In genomic region chr7:29488203-29488970, GRCh38 we compare ENCODE assay signal across 16 cellular contexts.
A peak's percentile ranks its signal among the peaks of the same experiment; 100 is the strongest.
DNase-seq lines count a peak whose midpoint lies in the region; ATAC-seq and TF ChIP-seq lines count a peak whose summit lies in the region.
"Had no signal": no experiment of that assay in that cellular context is flagged by ENCODE, and none has a peak within 500 bp of the region (broad histone marks: within the 10 kb centered on the region; RNA-seq: fewer than 3 reads in every experiment).

No MANE protein-coding gene starts in this region.

- H3K9me2 ChIP-seq in Loucy (replicated peaks; ENCODE audit: low read depth, low read length) = no peaks in the 10 kb centered on the region

- H3K4me1 ChIP-seq in Loucy (ENCODE audit: insufficient read depth, low read length, poor library complexity, severe bottlenecking) = peaks cover 20% of the 10 kb centered on the region
- peaks cover 0 to 51% (median 40%) of the 10 kb centered on the region in 4 donors for H3K4me1 ChIP-seq in sigmoid colon
- H3K4me1 ChIP-seq: colonic mucosa had no signal

- H4K20me1 ChIP-seq in Loucy (ENCODE audit: insufficient read depth, low read length, poor library complexity, severe bottlenecking) = no peaks in the 10 kb centered on the region

- intact Hi-C loops in sigmoid colon (cut with DNase I) = no loop called here

- peak overlapping the region; percentile 51 for H3K4me2 ChIP-seq in Loucy (ENCODE audit: low read depth, low read length, poor library complexity, severe bottlenecking)

- no peak overlapping the region for H3K27ac Mint-ChIP-seq in activated naive CD4-positive, alpha-beta T cell treated with anti-CD3 and anti-CD28 coated beads, Interleukin-2, amount 50 U/mL, for 72 hours
- H3K27ac Mint-ChIP-seq: activated naive CD4-positive, alpha-beta T cell treated with anti-CD3 and anti-CD28 coated beads, Interleukin-2, amount 10 ng/mL, durations not matched to agents 7 days and 5 days; naive thymus-derived CD4-positive, alpha-beta T cell had no signal

- H3K27ac ChIP-seq in coronary artery (peak overlapping the region; percentile 56 to 83), sigmoid colon (peak overlapping the region; percentile 35 to 61 (median 40))
- H3K27ac ChIP-seq: colonic mucosa had no signal

- peak; percentile 50 for ATAC-seq in left lobe of liver
- no peak for ATAC-seq in HG02840 (IDR thresholded peaks at IDR 0.05; ENCODE audit: low FRiP score, unreplicated experiment)
- ATAC-seq in activated naive CD4-positive, alpha-beta T cell treated with anti-CD3 and anti-CD28 coated beads, Interleukin-2, amount 50 U/mL, for 72 hours = no peak
- ATAC-seq: naive thymus-derived CD4-positive, alpha-beta T cell had no signal

- H3K9me3 Mint-ChIP-seq in activated naive CD4-positive, alpha-beta T cell treated with anti-CD3 and anti-CD28 coated beads, Interleukin-2, amount 50 U/mL, for 72 hours = no peaks in the 10 kb centered on the region
- H3K9me3 Mint-ChIP-seq: activated naive CD4-positive, alpha-beta T cell treated with anti-CD3 and anti-CD28 coated beads, Interleukin-2, amount 10 ng/mL, durations not matched to agents 7 days and 5 days; H9; immature natural killer cell had no signal

- POLR2A ChIA-PET in HEK293T (lab: Yijun Ruan, JAX) = no interaction called here

- TF ChIP-seq CTCF in Loucy (conservative IDR thresholded peaks at IDR 0.05; ENCODE audit: low read length) (no peak), coronary artery (IDR thresholded peaks at IDR 0.05) (no peak), sigmoid colon (IDR thresholded peaks at IDR 0.05) (no peak)

- no peak overlapping the region for H3K9ac ChIP-seq in Loucy (ENCODE audit: low read depth, low read length, poor library complexity, severe bottlenecking)

- H3K79me2 ChIP-seq in Loucy (ENCODE audit: insufficient read depth, low read length) = no peaks in the 10 kb centered on the region

- H2AFZ ChIP-seq in Loucy (ENCODE audit: low read length) = no peak overlapping the region

- no peak for DNase-seq in coronary artery (ENCODE audit: low spot score)
- no peak for DNase-seq in left lobe of liver (ENCODE audit: low spot score)
- no peak for DNase-seq in sigmoid colon
- DNase-seq in activated naive CD4-positive, alpha-beta T cell treated with anti-CD3 and anti-CD28 coated beads, Interleukin-2, amount 50 U/mL, for 72 hours (ENCODE audit: low spot score in 2 of 2) = no peak
- DNase-seq in 8988T = no peak
- no peak for DNase-seq in HEK293T (ENCODE audit: extremely low spot score)
- DNase-seq: activated CD8-positive, alpha-beta memory T cell treated with anti-CD3 and anti-CD28 coated beads for 24 hours; activated naive CD4-positive, alpha-beta T cell treated with anti-CD3 and anti-CD28 coated beads, Interleukin-2, amount 10 ng/mL, durations not matched to agents 7 days and 5 days; colonic mucosa; H9; immature natural killer cell; naive thymus-derived CD4-positive, alpha-beta T cell had no signal

- H3F3A ChIP-seq in Loucy (ENCODE audit: low read depth) = 0 out of 2 replicates have a peak, but pooled peaks cover 2% of the 10 kb centered on the region

- H3K27me3 ChIP-seq in Loucy (ENCODE audit: insufficient read depth, low read length, poor library complexity, severe bottlenecking) (no peaks in the 10 kb centered on the region), sigmoid colon (no peaks in the 10 kb centered on the region)
- H3K27me3 ChIP-seq: colonic mucosa had no signal

- no peaks in the 10 kb centered on the region for H3K9me3 ChIP-seq in Loucy (ENCODE audit: insufficient read depth, low read depth, low read length)
- no peaks in the 10 kb centered on the region for H3K9me3 ChIP-seq in sigmoid colon
- H3K9me3 ChIP-seq: Caco-2, colonic mucosa had no signal

- H3K36me3 ChIP-seq in Loucy (ENCODE audit: insufficient read depth, low read length) (no peaks in the 10 kb centered on the region), sigmoid colon (no peaks in the 10 kb centered on the region)
- H3K36me3 ChIP-seq: colonic mucosa had no signal

- 80 to 82% methylated on average over 8 of the region's 8 CpGs for WGBS in sigmoid colon, 2 donors

- CTCF ChIA-PET in HEK293T (lab: Yijun Ruan, JAX) = no interaction called here

- TF ChIP-seq EP300 in sigmoid colon (IDR thresholded peaks at IDR 0.05) = no peak

- H3K4me3 ChIP-seq in Loucy (ENCODE audit: low read length, poor library complexity, severe bottlenecking) (no peak overlapping the region), coronary artery (peak overlapping the region; percentile 56), sigmoid colon (no peak overlapping the region)
- H3K4me3 ChIP-seq: colonic mucosa, SK-N-MC had no signal

- H3K36me3 Mint-ChIP-seq in activated naive CD4-positive, alpha-beta T cell treated with anti-CD3 and anti-CD28 coated beads, Interleukin-2, amount 50 U/mL, for 72 hours = peaks cover 0 to 5% of the 10 kb centered on the region in 2 donors
- H3K36me3 Mint-ChIP-seq: activated naive CD4-positive, alpha-beta T cell treated with anti-CD3 and anti-CD28 coated beads, Interleukin-2, amount 10 ng/mL, durations not matched to agents 7 days and 5 days; naive thymus-derived CD4-positive, alpha-beta T cell had no signal

- no peak for TF ChIP-seq POLR2A in sigmoid colon (IDR thresholded peaks at IDR 0.05)

TF ChIP-seq in HEK293T, 16 proteins besides CTCF, POLR2A, EP300 and RAD21:
- TF ChIP-seq FOXA1 (IDR thresholded peaks at IDR 0.05) = no peak
- no peak for TF ChIP-seq ARNT (IDR thresholded peaks at IDR 0.05)
- TF ChIP-seq FOXK2 (IDR thresholded peaks at IDR 0.05) = no peak
- no peak for TF ChIP-seq CTBP1 (IDR thresholded peaks at IDR 0.05; ENCODE audit: borderline replicate concordance)
- TF ChIP-seq NFRKB (IDR thresholded peaks at IDR 0.05) = no peak
- no peak for TF ChIP-seq ELF4 (IDR thresholded peaks at IDR 0.05)
- no peak for TF ChIP-seq FOXM1 (IDR thresholded peaks at IDR 0.05; ENCODE audit: borderline replicate concordance)
- TF ChIP-seq HDGF (IDR thresholded peaks at IDR 0.05; ENCODE audit: borderline replicate concordance) = no peak
